ENCODE assay signal across 14 cellular contexts in the genomic region with DNA sequence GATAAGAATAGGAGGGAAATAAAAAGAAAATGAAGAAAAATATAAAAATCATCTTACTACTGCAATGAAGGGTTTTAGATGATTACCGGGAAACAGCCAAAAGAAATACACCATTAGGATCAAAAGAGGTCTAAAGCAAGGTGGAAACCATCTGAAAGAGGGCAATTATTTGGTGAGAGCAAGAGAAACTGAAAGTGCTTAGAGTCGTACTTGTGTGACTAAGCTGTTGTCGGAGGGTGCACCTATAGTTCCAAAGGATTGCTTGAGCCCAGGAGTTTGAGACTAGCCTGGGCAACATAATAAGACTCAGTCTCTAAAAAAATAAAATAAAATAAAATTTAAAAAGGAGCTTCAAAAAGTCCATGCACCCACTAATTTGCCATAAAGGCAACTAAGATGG.
DNase-seq lines count a peak whose midpoint lies in the region; ATAC-seq, FAIRE-seq and TF ChIP-seq lines count a peak whose summit lies in the region.
"Had no signal": no experiment of that assay in that cellular context is flagged by ENCODE, and none has a peak within 500 bp of the region (broad histone marks: within the 10 kb centered on the region; RNA-seq: fewer than 3 reads in every experiment).

No MANE protein-coding gene starts in this region.

- no peak for TF ChIP-seq CTCF in pancreas (IDR thresholded peaks at IDR 0.05)

- H3K4me1 ChIP-seq in BLaER1 (peaks cover 20% of the 10 kb centered on the region), pancreas (no peaks in the 10 kb centered on the region)

- peak overlapping the region; percentile 65 for H3K4me2 ChIP-seq in BLaER1

- H3K9me3 ChIP-seq in BLaER1 (no peaks in the 10 kb centered on the region), pancreas (no peaks in the 10 kb centered on the region)

- intact Hi-C loops in pancreas (cut with DNase I) = loop anchor here in 1 of 3 donors (10.0 kb wide), 1 partner anchor 169 kb away; the partner anchor contains the start of gene DKK1

- H3K27me3 ChIP-seq in BLaER1 (no peaks in the 10 kb centered on the region), pancreas (no peaks in the 10 kb centered on the region)

- ATAC-seq in GM19395 (IDR thresholded peaks at IDR 0.05; ENCODE audit: unreplicated experiment) (peak; percentile 74), HG02852 (IDR thresholded peaks at IDR 0.05; ENCODE audit: unreplicated experiment) (peak; percentile 75), pancreas (no peak)

- H3K4me3 ChIP-seq in BLaER1 (no peak overlapping the region), pancreas (no peak overlapping the region)

- H4K20me1 ChIP-seq in BLaER1 = no peaks in the 10 kb centered on the region

- H3K9ac ChIP-seq in BLaER1 = peak overlapping the region; percentile 28; the same call in 1 of the 2 replicates

- H3K36me3 ChIP-seq in BLaER1 = no peaks in the 10 kb centered on the region
- no peaks in the 10 kb centered on the region for H3K36me3 ChIP-seq in pancreas

- H3K27ac ChIP-seq in BLaER1 (no peak overlapping the region), pancreas (no peak overlapping the region)

- peak; percentile 69 for DNase-seq in M059J (ENCODE audit: low read depth)
- DNase-seq in NCI-H1417 (lab: John Stamatoyannopoulos, UW) = no peak
- DNase-seq in activated CD4-positive, CD25-positive, alpha-beta regulatory T cell treated with anti-CD3 and anti-CD28 coated beads, Interleukin-2, amount 50 U/mL, for 72 hours = no peak
- no peak for DNase-seq in GM19240 (ENCODE audit: insufficient read length, low spot score)
- no peak for DNase-seq in pancreas
- DNase-seq: erythroblast, hypothalamus, mammary epithelial cell, NCI-H2081 treated with DMSO at 0.1 percent for 48 hours, occipital lobe had no signal

- FAIRE-seq in pancreas (lab: Jason Lieb, UNC) = no peak
- FAIRE-seq: GM18507 had no signal

- WGBS in pancreas, 2 donors = 93 to 96% methylated on average over 3 of the region's 3 CpGs

Comparison
In these comparisons a context has a peak if more than half of its experiments do, and no peak if none do; other contexts are left out.
1. ATAC-seq: peak in GM19395 (single experiment) and HG02852 (single experiment); none in pancreas (0 of 4).